Comparison of ENCODE assay signal across 8 cellular contexts in genomic region chr22:50507421-50507990, GRCh38. TPM values are rescaled to one million over a fixed set of nuclear protein-coding genes. Genes with fewer than 3 reads are reported as not detected.
DNase-seq lines count a peak whose midpoint lies in the region; ATAC-seq and TF ChIP-seq lines count a peak whose summit lies in the region.

A gene with protein sequence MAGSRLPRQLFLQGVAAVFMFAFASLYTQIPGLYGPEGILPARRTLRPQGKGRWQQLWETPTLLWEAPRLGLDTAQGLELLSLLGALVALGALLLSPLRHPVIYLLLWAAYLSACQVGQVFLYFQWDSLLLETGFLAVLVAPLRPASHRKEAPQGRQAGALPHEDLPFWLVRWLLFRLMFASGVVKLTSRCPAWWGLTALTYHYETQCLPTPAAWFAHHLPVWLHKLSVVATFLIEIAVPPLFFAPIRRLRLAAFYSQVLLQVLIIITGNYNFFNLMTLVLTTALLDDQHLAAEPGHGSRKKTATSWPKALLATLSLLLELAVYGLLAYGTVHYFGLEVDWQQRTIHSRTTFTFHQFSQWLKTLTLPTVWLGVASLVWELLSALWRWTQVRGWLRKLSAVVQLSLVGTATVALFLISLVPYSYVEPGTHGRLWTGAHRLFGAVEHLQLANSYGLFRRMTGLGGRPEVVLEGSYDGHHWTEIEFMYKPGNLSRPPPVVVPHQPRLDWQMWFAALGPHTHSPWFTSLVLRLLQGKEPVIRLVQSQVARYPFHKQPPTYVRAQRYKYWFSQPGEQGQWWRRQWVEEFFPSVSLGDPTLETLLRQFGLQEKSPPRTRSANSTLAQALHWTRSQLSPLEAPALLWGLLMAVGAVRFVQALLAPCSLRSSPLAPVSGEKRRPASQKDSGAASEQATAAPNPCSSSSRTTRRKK (minus strand): TSS chr22:50507702. CDS start chr22:50507675, 27 bp downstream.

- ATAC-seq in GM19035 (IDR thresholded peaks at IDR 0.05; ENCODE audit: unreplicated experiment): peak; percentile 58
- ATAC-seq in HG03280 (IDR thresholded peaks at IDR 0.05; ENCODE audit: unreplicated experiment): peak; percentile 66

- H3K9me3 Mint-ChIP-seq in glutamatergic neuron (ENCODE audit: unreplicated experiment): peaks cover 4% of the 10 kb centered on the region

- H3K27ac Mint-ChIP-seq in glutamatergic neuron (ENCODE audit: unreplicated experiment): peak within 1 kb of the TSS; percentile 72

- peaks cover 35% of the 10 kb centered on the region for H3K36me3 ChIP-seq in SJCRH30
- H3K36me3 ChIP-seq in parathyroid adenoma (ENCODE audit: control insufficient read depth, insufficient read depth, low read length): no peaks in the 10 kb centered on the region
- H3K36me3 ChIP-seq in thyroid gland: peaks cover 22 to 25% of the 10 kb centered on the region in 2 donors

- intact Hi-C loops in thyroid gland (cut with DNase I): loop anchor here (10.0 kb wide), 1 partner anchor 263 kb away; the partner anchor contains the start of gene TUBGCP6

- peak within 1 kb of the TSS; percentile 99 for H3K4me3 ChIP-seq in SJCRH30
- H3K4me3 ChIP-seq in parathyroid adenoma (ENCODE audit: low read depth, low read length): peak within 1 kb of the TSS; percentile 92
- peak within 1 kb of the TSS; percentile 87 to 98 (median 91) for H3K4me3 ChIP-seq in thyroid gland (replicated peaks in 1 of 3)

- H3K36me3 Mint-ChIP-seq in glutamatergic neuron (ENCODE audit: unreplicated experiment): no peaks in the 10 kb centered on the region

- peak within 1 kb of the TSS; percentile 82 for H2AFZ ChIP-seq in parathyroid adenoma

- DNase-seq in 8988T (peak; percentile 93), SJCRH30 (no peak), glutamatergic neuron (peak; percentile 94), thyroid gland (peak; percentile 87 to 89)
- DNase-seq in activated naive CD4-positive, alpha-beta T cell (lab: John Stamatoyannopoulos, UW): peak; percentile 100

- H3K4me1 Mint-ChIP-seq in glutamatergic neuron (ENCODE audit: low read depth, unreplicated experiment): peaks cover 3% of the 10 kb centered on the region

- peak within 1 kb of the TSS; percentile 91 for H3K4me3 Mint-ChIP-seq in glutamatergic neuron (ENCODE audit: unreplicated experiment)

- H3K27me3 ChIP-seq in SJCRH30: no peaks in the 10 kb centered on the region
- no peaks in the 10 kb centered on the region for H3K27me3 ChIP-seq in parathyroid adenoma (ENCODE audit: control insufficient read depth, insufficient read depth, low read length)
- H3K27me3 ChIP-seq in thyroid gland: no peaks in the 10 kb centered on the region

- peak within 1 kb of the TSS; percentile 67 for H3K9ac ChIP-seq in parathyroid adenoma

- H3K79me2 ChIP-seq in parathyroid adenoma: peaks cover 6% of the 10 kb centered on the region

- no peaks in the 10 kb centered on the region for H3K9me3 ChIP-seq in SJCRH30 (replicated peaks)
- no peaks in the 10 kb centered on the region for H3K9me3 ChIP-seq in parathyroid adenoma (ENCODE audit: control insufficient read depth, low read length)
- no peaks in the 10 kb centered on the region for H3K9me3 ChIP-seq in thyroid gland

- 1% methylated on average over 11 of the region's 62 CpGs; no CpG with 5 or more reads in 1 of the 2 donors for WGBS in thyroid gland, 2 donors

- H3K4me1 ChIP-seq in SJCRH30 (peaks cover 9% of the 10 kb centered on the region), parathyroid adenoma (no peaks in the 10 kb centered on the region), thyroid gland (peaks cover 9 to 16% of the 10 kb centered on the region in 2 donors)

- TF ChIP-seq CTCF in glutamatergic neuron (IDR thresholded peaks at IDR 0.05; ENCODE audit: partially characterized antibody, unreplicated experiment) (no peak), parathyroid adenoma (IDR thresholded peaks at IDR 0.05) (no peak), thyroid gland (IDR thresholded peaks at IDR 0.05) (no peak)

- peak within 1 kb of the TSS; percentile 85 for H3K4me2 ChIP-seq in parathyroid adenoma (ENCODE audit: low read length)

- H3K27me3 Mint-ChIP-seq in glutamatergic neuron (ENCODE audit: unreplicated experiment): peaks cover 5% of the 10 kb centered on the region

- TF ChIP-seq POLR2A in thyroid gland (IDR thresholded peaks at IDR 0.05): peak in 1 of 2 donors; percentile 48

- peak within 1 kb of the TSS; percentile 94 for H3K27ac ChIP-seq in SJCRH30
- peak within 1 kb of the TSS; percentile 68 for H3K27ac ChIP-seq in parathyroid adenoma
- H3K27ac ChIP-seq in thyroid gland: peak within 1 kb of the TSS; percentile 65 to 92 (median 89)

RNA-seq across cellular contexts. Expression of the gene that starts here (rescaled TPM):
- 39.2 and 48.8 TPM in 2 replicates for total RNA-seq in SJCRH30 (2014; rRNA removed; shearing (Covaris generic))
- total RNA-seq in glutamatergic neuron (ENCODE audit: unreplicated experiment) (62.2 TPM), thyroid gland (100 to 1,000 TPM in 2 of 4 donors, 10 to 100 TPM in 2; 53.2 to 117 (median 96.6) TPM)

Comparison
In these comparisons a context has a peak if more than half of its experiments do, and no peak if none do; other contexts are left out.
1. DNase-seq: peak in 8988T (single experiment), activated naive CD4-positive, alpha-beta T cell (4 of 4), glutamatergic neuron (single experiment) and thyroid gland (2 of 2); none in SJCRH30 (0 of 2).
2. Peak in every context shown above with its lines, with median percentiles within 50 percentile points of each other: H3K27ac ChIP-seq and H3K4me3 ChIP-seq.